Comparison of ENCODE assay signal across 13 cellular contexts in the genomic region with DNA sequence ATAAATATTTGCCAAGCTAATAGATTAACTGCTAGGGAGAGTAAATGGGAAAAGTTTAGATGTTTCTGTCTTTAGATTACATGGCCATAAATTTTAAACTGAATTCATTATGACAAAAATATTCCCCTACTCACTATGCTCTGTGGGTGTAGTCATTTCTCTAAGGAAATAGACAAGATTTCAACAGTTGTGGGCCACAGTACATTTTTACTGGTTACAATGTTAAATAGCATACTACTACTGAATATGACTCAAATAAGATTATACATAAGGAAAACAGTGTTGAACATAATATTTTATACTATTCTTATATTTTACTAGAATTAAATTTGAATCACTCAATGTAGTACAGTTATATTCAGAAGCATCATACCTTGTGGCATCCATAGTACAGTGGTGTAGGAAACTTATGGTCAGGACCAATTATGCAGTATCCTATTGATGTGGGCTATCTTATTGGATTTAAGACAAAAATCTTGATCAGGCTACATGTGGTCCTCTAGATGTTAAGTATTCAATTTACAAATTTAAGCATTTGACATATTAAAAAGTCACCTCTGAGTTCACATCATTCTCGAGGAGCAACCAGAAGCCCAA. TPM values are rescaled to one million over a fixed set of nuclear protein-coding genes. Genes with fewer than 3 reads are reported as not detected.
DNase-seq lines count a peak whose midpoint lies in the region; ATAC-seq lines count a peak whose summit lies in the region.
"Had no signal": no experiment of that assay in that cellular context is flagged by ENCODE, and none has a peak within 500 bp of the region (broad histone marks: within the 10 kb centered on the region; RNA-seq: fewer than 3 reads in every experiment).

No MANE protein-coding gene starts in this region.

- no peak for DNase-seq in activated naive CD4-positive, alpha-beta T cell treated with anti-CD3 and anti-CD28 coated beads, Interleukin-2, amount 50 U/mL, for 72 hours (ENCODE audit: low spot score in 2 of 2)
- DNase-seq in activated naive CD4-positive, alpha-beta T cell treated with anti-CD3 and anti-CD28 coated beads, Interleukin-2, amount 10 ng/mL, durations not matched to agents 7 days and 5 days, result no peak
- DNase-seq in SJCRH30 (no peak), immature natural killer cell (no peak), NCI-H446 treated with DMSO at 0.1 percent for 48 hours (lab: John Stamatoyannopoulos, UW) (no peak)
- DNase-seq in central memory CD8-positive, alpha-beta T cell (ENCODE audit: low spot score in 2 of 2), result no peak
- no peak for DNase-seq in stimulated activated CD4-positive, alpha-beta T cell treated with anti-CD3 and anti-CD28 coated beads, Interleukin-12 subunit alpha, Interleukin-12 subunit beta, amount 100 ng/mL, for 4 hours
- DNase-seq: BE2C; NCI-H524; NK-92 treated with Interleukin-12 subunit alpha and Interleukin-12 subunit beta, amount 100 ng/mL, for 24 hours; SIG-M5 had no signal

- no peaks in the 10 kb centered on the region for H3K27me3 Mint-ChIP-seq in activated naive CD4-positive, alpha-beta T cell treated with anti-CD3 and anti-CD28 coated beads, Interleukin-2, amount 10 ng/mL, durations not matched to agents 7 days and 5 days
- H3K27me3 Mint-ChIP-seq in central memory CD8-positive, alpha-beta T cell, result no peaks in the 10 kb centered on the region
- peaks cover 0 to 1% (median 0%) of the 10 kb centered on the region in 3 donors for H3K27me3 Mint-ChIP-seq in immature natural killer cell (ENCODE audit: low read depth in 3 of 3)

- H3K36me3 ChIP-seq in SJCRH30, result 0 out of 2 replicates have a peak, but pooled peaks cover 4% of the 10 kb centered on the region
- H3K36me3 ChIP-seq: BE2C had no signal

- H3K4me1 Mint-ChIP-seq in activated naive CD4-positive, alpha-beta T cell treated with anti-CD3 and anti-CD28 coated beads, Interleukin-2, amount 10 ng/mL, durations not matched to agents 7 days and 5 days, result peaks cover 18% of the 10 kb centered on the region
- peaks cover 26% of the 10 kb centered on the region for H3K4me1 Mint-ChIP-seq in central memory CD8-positive, alpha-beta T cell
- H3K4me1 Mint-ChIP-seq in immature natural killer cell, result peaks cover 14 to 43% of the 10 kb centered on the region in 2 donors

- no peaks in the 10 kb centered on the region for H3K27me3 ChIP-seq in SJCRH30
- H3K27me3 ChIP-seq: BE2C had no signal

- H3K4me1 ChIP-seq in SJCRH30, result peaks cover 29% of the 10 kb centered on the region
- H3K4me1 ChIP-seq: BE2C had no signal

- no peak overlapping the region for H3K4me3 ChIP-seq in SJCRH30
- H3K4me3 ChIP-seq: A549 had no signal

- peaks cover 0 to 9% of the 10 kb centered on the region in 2 donors for H3K9me3 Mint-ChIP-seq in activated naive CD4-positive, alpha-beta T cell treated with anti-CD3 and anti-CD28 coated beads, Interleukin-2, amount 50 U/mL, for 72 hours
- peaks cover 20% of the 10 kb centered on the region for H3K9me3 Mint-ChIP-seq in activated naive CD4-positive, alpha-beta T cell treated with anti-CD3 and anti-CD28 coated beads, Interleukin-2, amount 10 ng/mL, durations not matched to agents 7 days and 5 days
- H3K9me3 Mint-ChIP-seq in central memory CD8-positive, alpha-beta T cell, result peaks cover 5% of the 10 kb centered on the region
- no peaks in the 10 kb centered on the region for H3K9me3 Mint-ChIP-seq in immature natural killer cell

- no peaks in the 10 kb centered on the region for H3K9me3 ChIP-seq in SJCRH30 (replicated peaks)
- H3K9me3 ChIP-seq: BE2C had no signal

- H3K4me3 Mint-ChIP-seq in activated naive CD4-positive, alpha-beta T cell treated with anti-CD3 and anti-CD28 coated beads, Interleukin-2, amount 10 ng/mL, durations not matched to agents 7 days and 5 days, result no peak overlapping the region
- H3K4me3 Mint-ChIP-seq in central memory CD8-positive, alpha-beta T cell, result no peak overlapping the region
- no peak overlapping the region for H3K4me3 Mint-ChIP-seq in immature natural killer cell

- peaks cover 6 to 28% of the 10 kb centered on the region in 2 donors for H3K36me3 Mint-ChIP-seq in activated naive CD4-positive, alpha-beta T cell treated with anti-CD3 and anti-CD28 coated beads, Interleukin-2, amount 50 U/mL, for 72 hours
- H3K36me3 Mint-ChIP-seq in activated naive CD4-positive, alpha-beta T cell treated with anti-CD3 and anti-CD28 coated beads, Interleukin-2, amount 10 ng/mL, durations not matched to agents 7 days and 5 days, result peaks cover 35% of the 10 kb centered on the region
- H3K36me3 Mint-ChIP-seq in central memory CD8-positive, alpha-beta T cell (ENCODE audit: insufficient read depth), result peaks cover 8% of the 10 kb centered on the region
- H3K36me3 Mint-ChIP-seq in immature natural killer cell, result peaks cover 6 to 13% (median 12%) of the 10 kb centered on the region in 3 donors

- H3K27ac Mint-ChIP-seq in activated naive CD4-positive, alpha-beta T cell treated with anti-CD3 and anti-CD28 coated beads, Interleukin-2, amount 50 U/mL, for 72 hours, result no peak overlapping the region
- no peak overlapping the region for H3K27ac Mint-ChIP-seq in activated naive CD4-positive, alpha-beta T cell treated with anti-CD3 and anti-CD28 coated beads, Interleukin-2, amount 10 ng/mL, durations not matched to agents 7 days and 5 days
- H3K27ac Mint-ChIP-seq in central memory CD8-positive, alpha-beta T cell (ENCODE audit: low read depth), result peak overlapping the region; percentile 53
- peak overlapping the region in 1 of 6 donors; percentile 3 for H3K27ac Mint-ChIP-seq in immature natural killer cell

- peak overlapping the region; percentile 24; the same call in 1 of the 2 replicates for H3K27ac ChIP-seq in SJCRH30
- H3K27ac ChIP-seq: A549 had no signal

- CTCF ChIA-PET in activated naive CD4-positive, alpha-beta T cell treated with anti-CD3 and anti-CD28 coated beads, Interleukin-2, amount 10 ng/mL, durations not matched to agents 7 days and 5 days (lab: Charles Lee), result interaction anchor here (1.0 to 1.7 kb wide), 2 partner anchors 17 to 250 kb away, joined by 3 read pairs; no protein-coding TSS in a partner anchor

- ATAC-seq in activated naive CD4-positive, alpha-beta T cell treated with anti-CD3 and anti-CD28 coated beads, Interleukin-2, amount 50 U/mL, for 72 hours, result peak; percentile 26 to 53
- ATAC-seq in central memory CD8-positive, alpha-beta T cell (replicated peaks; ENCODE audit: extremely low read depth, poor library complexity, severe bottlenecking), result no peak
- ATAC-seq: A549, Panc1 had no signal

RNA-seq across cellular contexts. Expression of a gene that starts 33.0 kb away (rescaled TPM):
- total RNA-seq in activated naive CD4-positive, alpha-beta T cell treated with anti-CD3 and anti-CD28 coated beads, Interleukin-2, amount 50 U/mL, for 72 hours, result 10 to 100 TPM; 32.2 to 32.6 TPM
- 29.0 and 37.0 TPM in 2 replicates for total RNA-seq in SJCRH30 (2014; rRNA removed; shearing (Covaris generic))
- 10 to 100 TPM in 1 of 3 donors, 1 to 10 TPM in 2; 6.3 to 11.0 (median 7.4) TPM for polyA plus RNA-seq in immature natural killer cell
